9 cellular contexts compared by ENCODE assay signal in the genomic region with DNA sequence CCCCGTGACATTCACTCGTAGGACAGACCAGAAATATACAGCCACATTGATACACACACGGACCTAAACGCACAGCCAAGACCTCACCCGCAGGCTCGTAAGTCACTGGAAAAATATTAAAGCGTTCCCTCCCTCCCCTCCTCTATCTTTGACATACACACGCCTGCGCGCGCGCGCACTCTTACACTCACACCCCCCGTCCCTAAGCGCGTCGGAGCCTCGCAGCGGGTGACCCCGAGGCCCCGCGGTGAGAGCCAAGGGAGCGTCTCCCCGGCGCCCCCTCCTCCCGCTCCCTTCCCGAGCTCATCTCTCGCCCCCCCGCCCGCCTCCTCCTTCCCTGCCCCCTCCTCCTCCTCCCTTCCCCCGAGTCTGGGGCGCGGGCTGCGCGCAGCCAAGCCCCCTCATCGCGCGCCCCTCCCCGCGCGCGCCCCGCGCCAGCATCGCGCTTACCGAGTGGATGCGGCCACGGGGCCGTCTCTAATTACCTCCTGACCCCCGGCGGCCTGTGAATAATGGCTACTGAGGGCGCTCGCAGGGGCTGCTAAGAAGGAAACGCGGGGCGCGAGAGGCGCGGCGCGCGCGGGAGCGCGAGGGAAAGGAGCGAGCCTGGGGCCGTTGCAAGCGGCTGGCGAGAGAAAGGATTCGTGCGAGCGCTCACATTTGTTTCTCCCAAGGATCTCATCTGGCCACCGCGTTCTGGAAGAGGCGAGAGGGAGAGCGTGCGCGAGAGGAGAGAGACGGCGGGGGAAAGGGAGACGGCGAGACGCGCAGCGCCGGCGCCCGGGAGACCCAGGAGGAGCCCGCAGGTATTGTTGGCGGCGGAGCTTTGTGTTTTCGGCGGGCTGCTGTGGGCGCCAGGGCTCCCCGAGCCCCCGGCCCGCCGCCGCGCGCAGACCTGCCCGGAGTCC. TPM values are rescaled to one million over a fixed set of nuclear protein-coding genes. Genes with fewer than 3 reads are reported as not detected.
DNase-seq lines count a peak whose midpoint lies in the region; ATAC-seq, FAIRE-seq and TF ChIP-seq lines count a peak whose summit lies in the region.
"Had no signal": no experiment of that assay in that cellular context is flagged by ENCODE, and none has a peak within 500 bp of the region (broad histone marks: within the 10 kb centered on the region; RNA-seq: fewer than 3 reads in every experiment).

No MANE protein-coding gene starts in this region.

- H3K4me1 ChIP-seq in HepG2 (ENCODE audit: insufficient read depth, low read length): peaks cover 29% of the 10 kb centered on the region

- no peaks in the 10 kb centered on the region for H3K27me3 ChIP-seq in HepG2 (ENCODE audit: control insufficient read depth in 1 of 2, insufficient read depth in 2 of 2, low read length in 2 of 2)

- H3K4me2 ChIP-seq in HepG2 (ENCODE audit: low read depth, low read length): no peak overlapping the region

- TF ChIP-seq CTCF in chondrocyte (IDR thresholded peaks at IDR 0.05) (no peak), HepG2 (CRISPR knock-in tag; IDR thresholded peaks at IDR 0.05) (no peak)

- TF ChIP-seq EP300 in HepG2 (IDR thresholded peaks at IDR 0.05; ENCODE audit: low read depth in 2 of 2, low read length in 2 of 2) (no peak), HepG2 (CRISPR knock-in tag; IDR thresholded peaks at IDR 0.05; ENCODE audit: borderline replicate concordance) (no peak)

- no peak for DNase-seq in T-helper 1 cell
- no peak for DNase-seq in chondrocyte (ENCODE audit: low spot score)
- DNase-seq in HepG2 (ENCODE audit: low spot score): no peak
- DNase-seq in stimulated activated CD8-positive, alpha-beta memory T cell treated with anti-CD3 and anti-CD28 coated beads, Interleukin-4, amount 100 ng/mL, for 48 hours: peak; percentile 47

- peaks cover 5 to 13% of the 10 kb centered on the region in 2 experiments; a peak in 3 of 5 replicates for H3K36me3 ChIP-seq in HepG2 (replicated peaks in 1 of 2; ENCODE audit: control insufficient read depth in 1 of 2, insufficient read depth in 2 of 2, low read length in 2 of 2)

- H3K4me3 ChIP-seq in HepG2 (replicated peaks in 1 of 3; ENCODE audit: insufficient read depth in 1 of 3, low read depth in 2 of 3, low read length in 3 of 3): no peak overlapping the region

- peaks cover 9% of the 10 kb centered on the region; the same call in 1 of the 2 replicates for H4K20me1 ChIP-seq in HepG2 (ENCODE audit: insufficient read depth, low read length)

- BruUV-seq in HepG2 (replicated peaks; lab: Mats Ljungman, UMichigan): no TSS peak

- POLR2A ChIA-PET in HepG2 (lab: Yijun Ruan, JAX): no interaction called here

- no peak overlapping the region for H3K27ac ChIP-seq in HepG2 (ENCODE audit: extremely low read length, insufficient read depth, low read length)
- H3K27ac ChIP-seq: C4-2B had no signal

- peaks cover 32% of the 10 kb centered on the region for H3K4me1 Mint-ChIP-seq in T-helper 1 cell treated with Interleukin-12 subunit alpha and Interleukin-12 subunit beta and Interleukin-4 antibody, amounts not matched to agents 30 μg/mL and 1 μg/mL, for 36 hours (ENCODE audit: low read depth)
- H3K4me1 Mint-ChIP-seq in chondrocyte (ENCODE audit: low read depth): peaks cover 43% of the 10 kb centered on the region

- H3K9ac ChIP-seq in HepG2 (ENCODE audit: insufficient read depth, low read depth, low read length): no peak overlapping the region

- WGBS in HepG2 (ENCODE audit: low lambda C conversion rate): 97% methylated on average over 93 of the region's 103 CpGs

- H2AFZ ChIP-seq in HepG2 (ENCODE audit: low read length): no peak overlapping the region

- no peaks in the 10 kb centered on the region for H3K9me3 Mint-ChIP-seq in T-helper 1 cell treated with Interleukin-12 subunit alpha and Interleukin-12 subunit beta and Interleukin-4 antibody, amounts not matched to agents 30 μg/mL and 1 μg/mL, for 36 hours
- no peaks in the 10 kb centered on the region for H3K9me3 Mint-ChIP-seq in chondrocyte (ENCODE audit: low read depth)

- peaks cover 20% of the 10 kb centered on the region for H3K79me2 ChIP-seq in HepG2 (ENCODE audit: insufficient read depth, low read length)

- no peak for TF ChIP-seq POLR2A in HepG2 (IDR thresholded peaks at IDR 0.05; ENCODE audit: insufficient read depth in 1 of 2, low read depth in 2 of 2, low read length in 2 of 2)

- no peak for FAIRE-seq in HepG2 (lab: Jason Lieb, UNC)

- H3K27ac Mint-ChIP-seq in T-helper 1 cell treated with Interleukin-12 subunit alpha and Interleukin-12 subunit beta and Interleukin-4 antibody, amounts not matched to agents 30 μg/mL and 1 μg/mL, for 36 hours: no peak overlapping the region
- H3K27ac Mint-ChIP-seq in chondrocyte (ENCODE audit: unreplicated experiment): peak overlapping the region; percentile 83

- H3K9me3 ChIP-seq in HepG2 (ENCODE audit: low read length): no peaks in the 10 kb centered on the region

- intact Hi-C loops in HepG2 (cut with micrococcal nuclease; ENCODE audit: unreplicated experiment): loop anchor here (10.0 kb wide), 1 partner anchor 59 kb away; no protein-coding TSS in a partner anchor

- peaks cover 10% of the 10 kb centered on the region for H3K36me3 Mint-ChIP-seq in T-helper 1 cell treated with Interleukin-12 subunit alpha and Interleukin-12 subunit beta and Interleukin-4 antibody, amounts not matched to agents 30 μg/mL and 1 μg/mL, for 36 hours (ENCODE audit: low read depth)
- H3K36me3 Mint-ChIP-seq in chondrocyte (ENCODE audit: low read depth): peaks cover 2% of the 10 kb centered on the region

- no peak for TF ChIP-seq RAD21 in HepG2 (CRISPR knock-in tag; IDR thresholded peaks at IDR 0.05)

- CTCF ChIA-PET in HepG2 (lab: Yijun Ruan, JAX; ENCODE audit: low intra/inter-chr PET ratio, low total read pairs): no interaction called here

- peaks cover 61% of the 10 kb centered on the region for H3K27me3 Mint-ChIP-seq in T-helper 1 cell treated with Interleukin-12 subunit alpha and Interleukin-12 subunit beta and Interleukin-4 antibody, amounts not matched to agents 30 μg/mL and 1 μg/mL, for 36 hours (ENCODE audit: low read depth)
- H3K27me3 Mint-ChIP-seq in chondrocyte (ENCODE audit: low read depth): no peaks in the 10 kb centered on the region

- ATAC-seq in SK-N-SH treated with all-trans-retinoic acid at 6 μM for 48 hours: peak; percentile 78
- ATAC-seq in HepG2: no peak
- ATAC-seq in GM19351 (IDR thresholded peaks at IDR 0.05; ENCODE audit: unreplicated experiment): no peak
- no peak for ATAC-seq in GM21825 (IDR thresholded peaks at IDR 0.05; ENCODE audit: unreplicated experiment)

- in situ Hi-C loops in HepG2 (cut with HindIII; ENCODE audit: extremely low pct_ligation_motif_present, low pct_unique_long_range_greater_than_20kb): loop anchor here (5.0 kb wide), 1 partner anchor 41 kb away; a partner anchor contains a TSS

- H3K4me3 Mint-ChIP-seq in T-helper 1 cell treated with Interleukin-12 subunit alpha and Interleukin-12 subunit beta and Interleukin-4 antibody, amounts not matched to agents 30 μg/mL and 1 μg/mL, for 36 hours: peak overlapping the region; percentile 87
- peak overlapping the region; percentile 82 for H3K4me3 Mint-ChIP-seq in chondrocyte (ENCODE audit: unreplicated experiment)

TF ChIP-seq in SK-N-SH treated with all-trans-retinoic acid at 6 μM for 48 hours, 23 proteins besides CTCF, POLR2A, EP300 and RAD21 (continues in another document):
- TF ChIP-seq PPARA (CRISPR knock-in tag; IDR thresholded peaks at IDR 0.05; ENCODE audit: borderline replicate concordance): no peak

TF ChIP-seq in HepG2, 621 proteins besides CTCF, POLR2A, EP300 and RAD21:
- TF ChIP-seq NONO (IDR thresholded peaks at IDR 0.05) (no peak), NONO (CRISPR knock-in tag; conservative IDR thresholded peaks at IDR 0.05) (no peak), AGO2 (optimal IDR thresholded peaks at IDR 0.05; ENCODE audit: low read depth, low read length) (peak; percentile 26)

RNA-seq across cellular contexts. Expression of a gene that starts 42.4 kb away (rescaled TPM):
- 24.0 to 28.7 TPM (median 28.6 TPM) in 3 replicates for total RNA-seq in chondrocyte
- total RNA-seq in HepG2 (2016; rRNA removed; fragmentation: Illumina TruSeq; extraction: Trizol): 5.1 and 5.2 TPM in 2 replicates
- total RNA-seq in HepG2 (2016; cell fraction: cytosol; rRNA removed; fragmentation: Illumina TruSeq; extraction: Trizol; ENCODE audit: low read depth): 2.6 and 3.4 TPM in 2 replicates
- 5.2 and 5.4 TPM in 2 replicates for total RNA-seq in HepG2 (2016; cell fraction: insoluble cytoplasmic fraction; rRNA removed; fragmentation: Illumina TruSeq; extraction: Trizol)
- 4.3 and 5.6 TPM in 2 replicates for total RNA-seq in HepG2 (2016; cell fraction: membrane; rRNA removed; fragmentation: Illumina TruSeq; extraction: Trizol)
- total RNA-seq in HepG2 (2016; cell fraction: nucleus; rRNA removed; fragmentation: Illumina TruSeq; extraction: Trizol): 7.2 and 9.2 TPM in 2 replicates
- 3.4 and 3.9 TPM in 2 replicates for polyA plus RNA-seq in HepG2 (2011; rRNA removed)
- polyA plus RNA-seq in HepG2 (2011; cell fraction: cytosol; rRNA removed): 1.9 and 2.7 TPM in 2 replicates
- polyA plus RNA-seq in HepG2 (2011; cell fraction: nucleus; rRNA removed): 15.5 and 22.7 TPM in 2 replicates
- polyA plus RNA-seq in HepG2 (2012): 6.0 and 9.1 TPM in 2 replicates
- polyA plus RNA-seq in HepG2 (2016; cell fraction: cytosol; fragmentation: Illumina TruSeq; extraction: Trizol; ENCODE audit: low read depth): 3.8 and 4.7 TPM in 2 replicates
- 8.3 and 10.1 TPM in 2 replicates for polyA plus RNA-seq in HepG2 (2016; cell fraction: insoluble cytoplasmic fraction; fragmentation: Illumina TruSeq; extraction: Trizol; ENCODE audit: low read depth)
- polyA plus RNA-seq in HepG2 (2016; cell fraction: membrane; fragmentation: Illumina TruSeq; extraction: Trizol; ENCODE audit: low read depth): 5.1 and 5.2 TPM in 2 replicates
- 24.6 and 26.3 TPM in 2 replicates for polyA plus RNA-seq in HepG2 (2016; cell fraction: nucleus; fragmentation: Illumina TruSeq; extraction: Trizol; ENCODE audit: insufficient read depth, low read depth)
- polyA minus RNA-seq in HepG2 (2011; rRNA and poly(A)+ RNA removed; ENCODE audit: low replicate concordance): 7.4 and 12.2 TPM in 2 replicates
- polyA minus RNA-seq in HepG2 (2011; cell fraction: cytosol; rRNA and poly(A)+ RNA removed): 6.2 and 6.7 TPM in 2 replicates
- polyA minus RNA-seq in HepG2 (2011; cell fraction: nucleus; rRNA and poly(A)+ RNA removed): 9.0 and 12.1 TPM in 2 replicates
